ENCODE assay signal across 26 cellular contexts in genomic region chr5:110177729-110178128, GRCh38.
"Had no signal": no experiment of that assay in that cellular context is flagged by ENCODE, and none has a peak within 500 bp of the region (broad histone marks: within the 10 kb centered on the region; RNA-seq: fewer than 3 reads in every experiment).

No MANE protein-coding gene starts in this region.

- H3K9me3 ChIP-seq: colonic mucosa, gastrocnemius medialis, mucosa of descending colon, ovary, right lobe of liver, thoracic aorta, tibial nerve, upper lobe of left lung had no signal

- DNase-seq: colonic mucosa; effector CD8-positive, alpha-beta T cell; endodermal cell; foreskin fibroblast; gastrocnemius medialis; head of caudate nucleus; mesenchymal stem cell; mucosa of descending colon; naive B cell; occipital lobe; ovary; right lobe of liver; small intestine; stimulated activated CD4-positive, alpha-beta T cell treated with anti-CD3 and anti-CD28 coated beads, Interleukin-15, amount 100 ng/mL, for 24 hours; stimulated activated CD4-positive, alpha-beta T cell treated with anti-CD3 and anti-CD28 coated beads, Interleukin-2, amount 100 ng/mL, for 48 hours; stimulated activated naive B cell treated with anti-CD40 and anti-IgM and Interleukin-4, amounts not matched to agents 10 μg/mL and 1 μg/mL and 100 μg/mL, for 72 hours; upper lobe of left lung had no signal

- ATAC-seq: esophagus mucosa; gastrocnemius medialis; left lobe of liver; mucosa of descending colon; natural killer cell treated with Interleukin-12 subunit alpha and Interleukin-12 subunit beta and Interleukin-15 and Interleukin-18, amount 100 ng/mL, for 72 hours; right lobe of liver; stimulated activated naive B cell treated with anti-CD40 and anti-IgM and Interleukin-4, amounts not matched to agents 10 μg/mL and 1 μg/mL and 100 μg/mL, for 72 hours had no signal

- H3K4me1 ChIP-seq: colonic mucosa, gastrocnemius medialis, right lobe of liver, tibial nerve, upper lobe of left lung had no signal

- H3K4me3 ChIP-seq: colonic mucosa, gastrocnemius medialis, mucosa of descending colon, ovary, right lobe of liver, thoracic aorta, tibial nerve, upper lobe of left lung had no signal

- H3K27me3 Mint-ChIP-seq: dendritic cell treated with granulocyte-macrophage colony-stimulating factor and Interleukin-4, amounts not matched to agents 40 ng/mL and 50 ng/mL, for 4 days; naive B cell; natural killer cell treated with Interleukin-12 subunit alpha and Interleukin-12 subunit beta and Interleukin-15 and Interleukin-18, amount 100 ng/mL, for 72 hours; stimulated activated naive B cell treated with anti-CD40 and anti-IgM and Interleukin-4, amounts not matched to agents 10 μg/mL and 1 μg/mL and 100 μg/mL, for 72 hours; stimulated activated naive CD8-positive, alpha-beta T cell treated with anti-CD3 and anti-CD28 coated beads, Interleukin-15, Interleukin-2, amounts not matched to agents 100 ng/mL and 50 ng/mL, for 24 hours had no signal

- H3K9me3 Mint-ChIP-seq: endodermal cell had no signal

- H3K27ac Mint-ChIP-seq: dendritic cell treated with granulocyte-macrophage colony-stimulating factor and Interleukin-4, amounts not matched to agents 40 ng/mL and 50 ng/mL, for 4 days; endodermal cell; mesothelial cell of epicardium; naive B cell; natural killer cell treated with Interleukin-12 subunit alpha and Interleukin-12 subunit beta and Interleukin-15 and Interleukin-18, amount 100 ng/mL, for 72 hours; stimulated activated naive B cell treated with anti-CD40 and anti-IgM and Interleukin-4, amounts not matched to agents 10 μg/mL and 1 μg/mL and 100 μg/mL, for 72 hours; stimulated activated naive CD8-positive, alpha-beta T cell treated with anti-CD3 and anti-CD28 coated beads, Interleukin-15, Interleukin-2, amounts not matched to agents 100 ng/mL and 50 ng/mL, for 24 hours had no signal

- H3K4me1 Mint-ChIP-seq: naive B cell; stimulated activated naive B cell treated with anti-CD40 and anti-IgM and Interleukin-4, amounts not matched to agents 10 μg/mL and 1 μg/mL and 100 μg/mL, for 72 hours had no signal

- H3K27ac ChIP-seq: colonic mucosa, epithelial cell of prostate, gastrocnemius medialis, ovary, right lobe of liver, thoracic aorta, tibial nerve, upper lobe of left lung had no signal

- H3K4me3 Mint-ChIP-seq: dendritic cell treated with granulocyte-macrophage colony-stimulating factor and Interleukin-4, amounts not matched to agents 40 ng/mL and 50 ng/mL, for 4 days; endodermal cell; mesothelial cell of epicardium; naive B cell; natural killer cell treated with Interleukin-12 subunit alpha and Interleukin-12 subunit beta and Interleukin-15 and Interleukin-18, amount 100 ng/mL, for 72 hours; stimulated activated naive B cell treated with anti-CD40 and anti-IgM and Interleukin-4, amounts not matched to agents 10 μg/mL and 1 μg/mL and 100 μg/mL, for 72 hours; stimulated activated naive CD8-positive, alpha-beta T cell treated with anti-CD3 and anti-CD28 coated beads, Interleukin-15, Interleukin-2, amounts not matched to agents 100 ng/mL and 50 ng/mL, for 24 hours had no signal

- H3K36me3 ChIP-seq: colonic mucosa, gastrocnemius medialis, ovary, right lobe of liver, thoracic aorta, tibial nerve, upper lobe of left lung had no signal

- H3K36me3 Mint-ChIP-seq: mesothelial cell of epicardium; naive B cell; natural killer cell treated with Interleukin-12 subunit alpha and Interleukin-12 subunit beta and Interleukin-15 and Interleukin-18, amount 100 ng/mL, for 72 hours; stimulated activated naive B cell treated with anti-CD40 and anti-IgM and Interleukin-4, amounts not matched to agents 10 μg/mL and 1 μg/mL and 100 μg/mL, for 72 hours had no signal

- H3K27me3 ChIP-seq: colonic mucosa, gastrocnemius medialis, ovary, right lobe of liver, tibial nerve, upper lobe of left lung had no signal
